17 cellular contexts compared by ENCODE assay signal in genomic region chr20:13718161-13718560, GRCh38.
DNase-seq lines count a peak whose midpoint lies in the region; ATAC-seq lines count a peak whose summit lies in the region.
"Had no signal": no experiment of that assay in that cellular context is flagged by ENCODE, and none has a peak within 500 bp of the region (broad histone marks: within the 10 kb centered on the region; RNA-seq: fewer than 3 reads in every experiment).

No MANE protein-coding gene starts in this region.

- no peaks in the 10 kb centered on the region for H3K9me3 ChIP-seq in T-helper 17 cell (ENCODE audit: control insufficient read depth, low read length, poor library complexity, severe bottlenecking)
- H3K9me3 ChIP-seq: psoas muscle had no signal

- H3K4me1 Mint-ChIP-seq in T-helper 17 cell: no peaks in the 10 kb centered on the region
- H3K4me1 Mint-ChIP-seq: activated naive CD4-positive, alpha-beta T cell treated with anti-CD3 and anti-CD28 coated beads, Interleukin-2, amount 50 U/mL, for 24 hours had no signal

- DNase-seq in cerebellum (ENCODE audit: low spot score): no peak
- DNase-seq in cardiac septum (ENCODE audit: low spot score): no peak
- no peak for DNase-seq in T-helper 17 cell
- DNase-seq in pons (ENCODE audit: low spot score): no peak
- DNase-seq: activated CD8-positive, alpha-beta memory T cell treated with anti-CD3 and anti-CD28 coated beads, Interleukin-2, amount 50 U/mL, for 4 hours; central memory CD4-positive, alpha-beta T cell; glutamatergic neuron; HCEC 1CT; kidney glomerular epithelial cell; NCI-H1694; psoas muscle; stimulated activated naive CD4-positive, alpha-beta T cell had no signal

- H3K27me3 Mint-ChIP-seq in T-helper 17 cell: no peaks in the 10 kb centered on the region
- H3K27me3 Mint-ChIP-seq: activated naive CD4-positive, alpha-beta T cell treated with anti-CD3 and anti-CD28 coated beads, Interleukin-2, amount 50 U/mL, for 24 hours had no signal

- H3K36me3 Mint-ChIP-seq in T-helper 17 cell (ENCODE audit: low read depth): peaks cover 9% of the 10 kb centered on the region

- peak; percentile 44 for ATAC-seq in GM18502 (IDR thresholded peaks at IDR 0.05; ENCODE audit: poor library complexity, unreplicated experiment)
- peak; percentile 53 for ATAC-seq in GM21360 (IDR thresholded peaks at IDR 0.05; ENCODE audit: unreplicated experiment)
- ATAC-seq in HG02852 (IDR thresholded peaks at IDR 0.05; ENCODE audit: unreplicated experiment): peak; percentile 34
- ATAC-seq in HG03460 (IDR thresholded peaks at IDR 0.05; ENCODE audit: unreplicated experiment): peak; percentile 15
- no peak for ATAC-seq in T-helper 17 cell
- ATAC-seq: psoas muscle had no signal

- H3K27ac Mint-ChIP-seq in T-helper 17 cell: no peak overlapping the region
- H3K27ac Mint-ChIP-seq: activated naive CD4-positive, alpha-beta T cell treated with anti-CD3 and anti-CD28 coated beads, Interleukin-2, amount 50 U/mL, for 24 hours had no signal

- intact Hi-C loops in cardiac septum (cut with DNase I): no loop called here

- H3K4me3 Mint-ChIP-seq in T-helper 17 cell: no peak overlapping the region
- H3K4me3 Mint-ChIP-seq: activated naive CD4-positive, alpha-beta T cell treated with anti-CD3 and anti-CD28 coated beads, Interleukin-2, amount 50 U/mL, for 24 hours had no signal
